In genomic region chr4:180828455-180829018, GRCh38 we compare ENCODE assay signal across 8 cellular contexts.
A peak's percentile ranks its signal among the peaks of the same experiment; 100 is the strongest.
DNase-seq lines count a peak whose midpoint lies in the region; ATAC-seq and TF ChIP-seq lines count a peak whose summit lies in the region.

No MANE protein-coding gene starts in this region.

- no peak overlapping the region for H3K4me3 Mint-ChIP-seq in activated CD8-positive, alpha-beta memory T cell treated with anti-CD3 and anti-CD28 coated beads, Interleukin-2, amount 10 ng/mL, durations not matched to agents 7 days and 5 days
- H3K4me3 Mint-ChIP-seq in activated naive CD4-positive, alpha-beta T cell treated with anti-CD3 and anti-CD28 coated beads, Interleukin-2, amount 10 ng/mL, durations not matched to agents 7 days and 5 days, result no peak overlapping the region

- CTCF ChIA-PET in AG04449 (lab: Yijun Ruan, JAX), result interaction anchor here (0.6 to 1.4 kb wide), 10 partner anchors 13 to 709 kb away, joined by 3 to 9 read pairs (median 3); no protein-coding TSS in a partner anchor
- CTCF ChIA-PET in activated CD8-positive, alpha-beta memory T cell treated with anti-CD3 and anti-CD28 coated beads, Interleukin-2, amount 10 ng/mL, durations not matched to agents 7 days and 5 days (lab: Charles Lee), result no interaction called here
- CTCF ChIA-PET in activated naive CD4-positive, alpha-beta T cell treated with anti-CD3 and anti-CD28 coated beads, Interleukin-2, amount 10 ng/mL, durations not matched to agents 7 days and 5 days (lab: Charles Lee), result interaction anchor here (0.7 to 1.4 kb wide), 4 partner anchors 15 to 700 kb away, joined by 3 to 6 read pairs (median 3); no protein-coding TSS in a partner anchor

- no peaks in the 10 kb centered on the region for H3K36me3 Mint-ChIP-seq in activated CD8-positive, alpha-beta memory T cell treated with anti-CD3 and anti-CD28 coated beads, Interleukin-2, amount 10 ng/mL, durations not matched to agents 7 days and 5 days
- H3K36me3 Mint-ChIP-seq in activated naive CD4-positive, alpha-beta T cell treated with anti-CD3 and anti-CD28 coated beads, Interleukin-2, amount 10 ng/mL, durations not matched to agents 7 days and 5 days, result no peaks in the 10 kb centered on the region

- DNase-seq in AG04449 (ENCODE audit: low read depth, low spot score) (peak; percentile 7), H4 (ENCODE audit: low spot score) (peak; percentile 76), NCI-H2196 treated with DMSO at 0.1 percent for 48 hours (lab: John Stamatoyannopoulos, UW; ENCODE audit: unreplicated experiment) (peak; percentile 0), ascending aorta (ENCODE audit: low spot score in 2 of 2) (no peak), kidney tubule cell (ENCODE audit: low spot score) (peak; percentile 68)
- no peak for DNase-seq in activated CD8-positive, alpha-beta memory T cell treated with anti-CD3 and anti-CD28 coated beads, Interleukin-2, amount 10 ng/mL, durations not matched to agents 7 days and 5 days
- DNase-seq in activated naive CD4-positive, alpha-beta T cell treated with anti-CD3 and anti-CD28 coated beads, Interleukin-2, amount 10 ng/mL, durations not matched to agents 7 days and 5 days, result no peak

- TF ChIP-seq CTCF in AG04449 (IDR thresholded peaks at IDR 0.05; ENCODE audit: insufficient read depth, low read length, missing control alignments), result peak; percentile 27
- TF ChIP-seq CTCF in ascending aorta (IDR thresholded peaks at IDR 0.05), result peak; percentile 24 to 56 (median 34)

- no peaks in the 10 kb centered on the region for H3K4me1 ChIP-seq in ascending aorta

- H3K27ac Mint-ChIP-seq in activated CD8-positive, alpha-beta memory T cell treated with anti-CD3 and anti-CD28 coated beads, Interleukin-2, amount 10 ng/mL, durations not matched to agents 7 days and 5 days, result no peak overlapping the region
- H3K27ac Mint-ChIP-seq in activated naive CD4-positive, alpha-beta T cell treated with anti-CD3 and anti-CD28 coated beads, Interleukin-2, amount 10 ng/mL, durations not matched to agents 7 days and 5 days, result no peak overlapping the region

- no peaks in the 10 kb centered on the region for H3K4me1 Mint-ChIP-seq in activated CD8-positive, alpha-beta memory T cell treated with anti-CD3 and anti-CD28 coated beads, Interleukin-2, amount 10 ng/mL, durations not matched to agents 7 days and 5 days
- no peaks in the 10 kb centered on the region for H3K4me1 Mint-ChIP-seq in activated naive CD4-positive, alpha-beta T cell treated with anti-CD3 and anti-CD28 coated beads, Interleukin-2, amount 10 ng/mL, durations not matched to agents 7 days and 5 days

- intact Hi-C loops in ascending aorta (cut with DNase I), result no loop called here

- POLR2A ChIA-PET in AG04449 (lab: Yijun Ruan, JAX), result no interaction called here

- no peaks in the 10 kb centered on the region for H3K36me3 ChIP-seq in ascending aorta

- H3K4me3 ChIP-seq in AG04449 (ENCODE audit: low read depth, low read length), result no peak overlapping the region
- H3K4me3 ChIP-seq in ascending aorta, result no peak overlapping the region

- H3K27me3 Mint-ChIP-seq in activated CD8-positive, alpha-beta memory T cell treated with anti-CD3 and anti-CD28 coated beads, Interleukin-2, amount 10 ng/mL, durations not matched to agents 7 days and 5 days, result no peaks in the 10 kb centered on the region
- no peaks in the 10 kb centered on the region for H3K27me3 Mint-ChIP-seq in activated naive CD4-positive, alpha-beta T cell treated with anti-CD3 and anti-CD28 coated beads, Interleukin-2, amount 10 ng/mL, durations not matched to agents 7 days and 5 days

- no peaks in the 10 kb centered on the region for H3K9me3 ChIP-seq in ascending aorta

- no peaks in the 10 kb centered on the region for H3K9me3 Mint-ChIP-seq in activated CD8-positive, alpha-beta memory T cell treated with anti-CD3 and anti-CD28 coated beads, Interleukin-2, amount 10 ng/mL, durations not matched to agents 7 days and 5 days (ENCODE audit: low read depth)
- no peaks in the 10 kb centered on the region for H3K9me3 Mint-ChIP-seq in activated naive CD4-positive, alpha-beta T cell treated with anti-CD3 and anti-CD28 coated beads, Interleukin-2, amount 10 ng/mL, durations not matched to agents 7 days and 5 days

- no peak overlapping the region for H3K27ac ChIP-seq in ascending aorta

- no peak for ATAC-seq in GM19395 (IDR thresholded peaks at IDR 0.05; ENCODE audit: unreplicated experiment)
- ATAC-seq in activated CD8-positive, alpha-beta memory T cell treated with anti-CD3 and anti-CD28 coated beads, Interleukin-2, amount 10 ng/mL, durations not matched to agents 7 days and 5 days, result no peak

- no peaks in the 10 kb centered on the region for H3K27me3 ChIP-seq in ascending aorta

Comparison
In these comparisons a context has a peak if more than half of its experiments do, and no peak if none do; other contexts are left out.
1. DNase-seq: peak in AG04449 (single experiment), H4 (single experiment), NCI-H2196 treated with DMSO at 0.1 percent for 48 hours (single experiment) and kidney tubule cell (single experiment); none in ascending aorta (0 of 2), activated CD8-positive, alpha-beta memory T cell treated with anti-CD3 and anti-CD28 coated beads, Interleukin-2, amount 10 ng/mL, durations not matched to agents 7 days and 5 days (single experiment) and activated naive CD4-positive, alpha-beta T cell treated with anti-CD3 and anti-CD28 coated beads, Interleukin-2, amount 10 ng/mL, durations not matched to agents 7 days and 5 days (single experiment).